24 cellular contexts compared by ENCODE assay signal in genomic region chr1:100342391-100342790, GRCh38. TPM values are rescaled to one million over a fixed set of nuclear protein-coding genes. Genes with fewer than 3 reads are reported as not detected.
DNase-seq lines count a peak whose midpoint lies in the region; ATAC-seq, FAIRE-seq and TF ChIP-seq lines count a peak whose summit lies in the region.
"Had no signal": no experiment of that assay in that cellular context is flagged by ENCODE, and none has a peak within 500 bp of the region (broad histone marks: within the 10 kb centered on the region; RNA-seq: fewer than 3 reads in every experiment).

No MANE protein-coding gene starts in this region.

- SMC1A ChIA-PET in GM12878 (lab: Charles Lee; ENCODE audit: uncharacterized antibody, unreplicated experiment), result no interaction called here

- H3K4ac ChIP-seq in H1 (replicated peaks; ENCODE audit: insufficient read length, low read depth, low read length), result no peak overlapping the region

- H3K4me3 ChIP-seq in GM12878, result no peak overlapping the region
- no peak overlapping the region for H3K4me3 ChIP-seq in H1 (ENCODE audit: extremely low read depth in 1 of 4, insufficient read depth in 2 of 4, low read depth in 3 of 4, low read length in 4 of 4)
- H3K4me3 ChIP-seq in HepG2 (replicated peaks in 1 of 3; ENCODE audit: insufficient read depth in 1 of 3, low read depth in 2 of 3, low read length in 3 of 3), result no peak overlapping the region
- H3K4me3 ChIP-seq: A549; BLaER1 treated with 17β-estradiol and CSF1 and Interleukin-3, amounts not matched to agents 10 nM and 100 nM; GM23248 had no signal

- TF ChIP-seq RAD21 in GM12878 (IDR thresholded peaks at IDR 0.05; ENCODE audit: insufficient read depth, low read depth, low read length) (no peak), H1 (IDR thresholded peaks at IDR 0.05 in 1 of 2, conservative IDR thresholded peaks at IDR 0.05 in 1 of 2; ENCODE audit: low read depth in 2 of 2, low read length in 2 of 2) (no peak), HepG2 (CRISPR knock-in tag; IDR thresholded peaks at IDR 0.05) (no peak)

- in situ Hi-C loops in GM12878 (cut with MboI) (no loop called here), HepG2 (cut with HindIII; ENCODE audit: extremely low pct_ligation_motif_present, low pct_unique_long_range_greater_than_20kb) (no loop called here)

- no peak for TF ChIP-seq CTCF in GM12878 (IDR thresholded peaks at IDR 0.05 in 2 of 3, conservative IDR thresholded peaks at IDR 0.05 in 1 of 3; ENCODE audit: control insufficient read depth in 2 of 3, extremely low read depth in 1 of 3, insufficient read depth in 1 of 3, low read depth in 3 of 3, low read length in 3 of 3)
- TF ChIP-seq CTCF in H1 (IDR thresholded peaks at IDR 0.05; ENCODE audit: control extremely low read depth in 1 of 3, insufficient read depth in 1 of 3, low read depth in 1 of 3, low read length in 3 of 3), result no peak
- no peak for TF ChIP-seq CTCF in HepG2 (CRISPR knock-in tag; IDR thresholded peaks at IDR 0.05)

- no peaks in the 10 kb centered on the region for H3K23me2 ChIP-seq in H1 (ENCODE audit: low read depth, low read length)

- no peak overlapping the region for H3K14ac ChIP-seq in H1 (ENCODE audit: insufficient read length)

- TF ChIP-seq EP300 in GM12878 (IDR thresholded peaks at IDR 0.05; ENCODE audit: borderline replicate concordance in 1 of 2, control insufficient read depth in 1 of 2, low read depth in 2 of 2, low read length in 2 of 2), result no peak
- TF ChIP-seq EP300 in H1 (IDR thresholded peaks at IDR 0.05; ENCODE audit: borderline replicate concordance in 1 of 2, low read depth in 2 of 2, low read length in 2 of 2), result no peak
- TF ChIP-seq EP300 in HepG2 (IDR thresholded peaks at IDR 0.05; ENCODE audit: low read depth in 2 of 2, low read length in 2 of 2), result no peak
- no peak for TF ChIP-seq EP300 in HepG2 (CRISPR knock-in tag; IDR thresholded peaks at IDR 0.05; ENCODE audit: borderline replicate concordance)

- 88% methylated on average over 2 of the region's 2 CpGs for WGBS in GM12878 (ENCODE audit: insufficient coverage, insufficient replicate concordance, low lambda C conversion rate, missing lambda C conversion rate)
- WGBS in H1 (ENCODE audit: extremely low coverage in 1 of 2, insufficient coverage in 1 of 2, insufficient read length in 1 of 2, insufficient replicate concordance in 2 of 2, low coverage in 1 of 2, low lambda C conversion rate in 2 of 2, missing lambda C conversion rate in 1 of 2), 2 experiments, result 98% methylated on average over 2 of the region's 2 CpGs; no CpG with 5 or more reads in 1 of the 2 experiments
- WGBS in HepG2 (ENCODE audit: low lambda C conversion rate), result 36% methylated on average over 2 of the region's 2 CpGs

- TF ChIP-seq POLR2A in GM12878 (IDR thresholded peaks at IDR 0.05; ENCODE audit: low read depth, low read length) (no peak), H1 (IDR thresholded peaks at IDR 0.05; ENCODE audit: control extremely low read depth in 1 of 2, low read depth in 2 of 2, low read length in 2 of 2) (no peak), HepG2 (IDR thresholded peaks at IDR 0.05; ENCODE audit: insufficient read depth in 1 of 2, low read depth in 2 of 2, low read length in 2 of 2) (no peak)

- no peaks in the 10 kb centered on the region for H3K79me1 ChIP-seq in H1 (ENCODE audit: low read depth, low read length)

- ATAC-seq in GM12878 (no peak), HepG2 (peak; percentile 35; the same call in 1 of the 3 replicates), GM21360 (IDR thresholded peaks at IDR 0.05; ENCODE audit: unreplicated experiment) (no peak)
- ATAC-seq: A549, HCT116 had no signal

- no peak overlapping the region for H4K5ac ChIP-seq in H1 (ENCODE audit: insufficient read length, low read depth, low read length)

- FAIRE-seq in GM12878 (lab: Jason Lieb, UNC) (peak; percentile 7), H1 (lab: Jason Lieb, UNC) (no peak), HepG2 (lab: Jason Lieb, UNC) (no peak)
- FAIRE-seq: A549, D721Med, GM12891, GM18507 had no signal

- H3K23ac ChIP-seq in H1 (ENCODE audit: insufficient read length), result no peak overlapping the region

- BruUV-seq in GM12878 (replicated peaks; lab: Mats Ljungman, UMichigan) (no TSS peak), HepG2 (replicated peaks; lab: Mats Ljungman, UMichigan) (no TSS peak)

- H2BK15ac ChIP-seq in H1 (ENCODE audit: low read length), result no peak overlapping the region

- H3K9ac ChIP-seq in GM12878 (ENCODE audit: control insufficient read depth, insufficient read depth, low read length) (no peak overlapping the region), H1 (replicated peaks in 1 of 4; ENCODE audit: extremely low read depth in 1 of 4, low read depth in 3 of 4, low read length in 3 of 4) (no peak overlapping the region), HepG2 (ENCODE audit: insufficient read depth, low read depth, low read length) (no peak overlapping the region)
- H3K9ac ChIP-seq: BLaER1 treated with 17β-estradiol and CSF1 and Interleukin-3, amounts not matched to agents 10 nM and 100 nM; GM23248 had no signal

- DNase-seq in GM12878 (ENCODE audit: low read depth, low spot score) (no peak), H1 (ENCODE audit: low read depth in 1 of 2, low spot score in 2 of 2) (no peak), HepG2 (ENCODE audit: low spot score) (no peak), NCI-H128 (lab: John Stamatoyannopoulos, UW; ENCODE audit: unreplicated experiment) (no peak), KG1 (lab: John Stamatoyannopoulos, UW) (no peak)
- DNase-seq: 8988T; ACHN; AML-193; BE2C; CD4-positive, alpha-beta T cell; CD8-positive, alpha-beta memory T cell; DMS 273 treated with DMSO at 0.1 percent for 48 hours; DMS79; EL; GDM1; GM23248; H9 had no signal

- no peak overlapping the region for H4K8ac ChIP-seq in H1 (ENCODE audit: extremely low read depth, insufficient read depth, low read length)

- intact Hi-C loops in GM12878 (cut with micrococcal nuclease; ENCODE audit: unreplicated experiment) (no loop called here), HepG2 (cut with micrococcal nuclease; ENCODE audit: unreplicated experiment) (no loop called here)

- CTCF ChIA-PET in GM12878 (lab: Yijun Ruan, JAX), result interaction anchor here (0.7 kb wide), 1 partner anchor 16 kb away, joined by 3 read pairs; no protein-coding TSS in a partner anchor
- CTCF ChIA-PET in H1 (lab: Charles Lee; ENCODE audit: partially characterized antibody), result interaction anchor here (1.1 kb wide), 1 partner anchor 15 kb away, joined by 3 read pairs; no protein-coding TSS in a partner anchor
- CTCF ChIA-PET in HepG2 (lab: Yijun Ruan, JAX; ENCODE audit: low intra/inter-chr PET ratio, low total read pairs), result no interaction called here

- no peak overlapping the region for H3K18ac ChIP-seq in H1 (ENCODE audit: extremely low read depth, low read length)

- H2BK20ac ChIP-seq in H1 (ENCODE audit: low read length), result no peak overlapping the region

- peak overlapping the region; percentile 6 for H3K56ac ChIP-seq in H1 (replicated peaks; ENCODE audit: insufficient read length, low read depth, low read length)

- H4K20me1 ChIP-seq in GM12878 (ENCODE audit: control insufficient read depth, insufficient read depth) (no peaks in the 10 kb centered on the region), H1 (replicated peaks in 1 of 2; ENCODE audit: control insufficient read depth in 1 of 2, insufficient read depth in 2 of 2, low read length in 2 of 2) (no peaks in the 10 kb centered on the region), HepG2 (ENCODE audit: insufficient read depth, low read length) (no peaks in the 10 kb centered on the region)
- H4K20me1 ChIP-seq: BLaER1 treated with 17β-estradiol and CSF1 and Interleukin-3, amounts not matched to agents 10 nM and 100 nM had no signal

- H3K9me3 ChIP-seq in GM12878 (replicated peaks; ENCODE audit: control insufficient read depth, insufficient read depth, low read length) (no peaks in the 10 kb centered on the region), H1 (ENCODE audit: insufficient read depth in 2 of 2, low read depth in 1 of 2, low read length in 1 of 2) (no peaks in the 10 kb centered on the region), HepG2 (ENCODE audit: low read length) (no peaks in the 10 kb centered on the region)
- H3K9me3 ChIP-seq: A549; BLaER1 treated with 17β-estradiol and CSF1 and Interleukin-3, amounts not matched to agents 10 nM and 100 nM had no signal

- no peak overlapping the region for H2BK5ac ChIP-seq in H1 (ENCODE audit: low read depth, low read length)

- H3K4me1 ChIP-seq in GM12878 (ENCODE audit: control insufficient read depth, insufficient read depth, low read length) (no peaks in the 10 kb centered on the region), H1 (replicated peaks in 1 of 4; ENCODE audit: control insufficient read depth in 3 of 4, insufficient read depth in 4 of 4, low read length in 3 of 4) (peaks cover 0 to 4% (median 0%) of the 10 kb centered on the region in 4 experiments; a peak in 1 of 7 replicates), HepG2 (ENCODE audit: insufficient read depth, low read length) (peaks cover 20% of the 10 kb centered on the region)
- H3K4me1 ChIP-seq: A549 had no signal

- H2BK12ac ChIP-seq in H1 (ENCODE audit: low read depth, low read length), result no peak overlapping the region

- POLR2A ChIA-PET in GM12878 (lab: Charles Lee), result no interaction called here
- POLR2A ChIA-PET in H1 (lab: Charles Lee; ENCODE audit: partially characterized antibody), result interaction anchor here (1.9 kb wide), 1 partner anchor 9 kb away, joined by 10 read pairs; the partner anchor contains the start of gene CDC14A
- POLR2A ChIA-PET in HepG2 (lab: Yijun Ruan, JAX), result interaction anchor here (1.1 kb wide), 1 partner anchor 9 kb away, joined by 4 read pairs; no protein-coding TSS in a partner anchor

- no peak overlapping the region for H2BK120ac ChIP-seq in H1 (replicated peaks; ENCODE audit: low read depth, low read length)

- no peak overlapping the region for H3K27ac ChIP-seq in GM12878 (ENCODE audit: control insufficient read depth, insufficient read depth)
- H3K27ac ChIP-seq in H1 (ENCODE audit: low read depth, low read length), result no peak overlapping the region
- H3K27ac ChIP-seq in HepG2 (ENCODE audit: extremely low read length, insufficient read depth, low read length), result no peak overlapping the region
- H3K27ac ChIP-seq: A549; BLaER1 treated with 17β-estradiol and CSF1 and Interleukin-3, amounts not matched to agents 10 nM and 100 nM; GM23248 had no signal

- H3K36me3 ChIP-seq in GM12878 (ENCODE audit: control insufficient read depth in 2 of 2, insufficient read depth in 2 of 2, low read length in 1 of 2), result no peaks in the 10 kb centered on the region
- H3K36me3 ChIP-seq in H1 (ENCODE audit: control insufficient read depth in 2 of 4, insufficient read depth in 4 of 4, low read length in 3 of 4), result no peaks in the 10 kb centered on the region; a peak in 1 of 8 replicates
- H3K36me3 ChIP-seq in HepG2 (replicated peaks in 1 of 2; ENCODE audit: control insufficient read depth in 1 of 2, insufficient read depth in 2 of 2, low read length in 2 of 2), result no peaks in the 10 kb centered on the region
- H3K36me3 ChIP-seq: BE2C; BLaER1 treated with 17β-estradiol and CSF1 and Interleukin-3, amounts not matched to agents 10 nM and 100 nM had no signal

- H2AK5ac ChIP-seq in H1 (ENCODE audit: low read depth, low read length), result no peak overlapping the region

- no peak overlapping the region for H4K91ac ChIP-seq in H1 (replicated peaks; ENCODE audit: insufficient read length, low read length)

- RAD21 ChIA-PET in GM12878 (lab: Charles Lee; ENCODE audit: unreplicated experiment), result no interaction called here

- H3K4me2 ChIP-seq in GM12878 (ENCODE audit: control insufficient read depth, insufficient read depth) (no peak overlapping the region), H1 (ENCODE audit: insufficient read depth in 1 of 2, low read depth in 2 of 2, low read length in 2 of 2) (no peak overlapping the region), HepG2 (ENCODE audit: low read depth, low read length) (no peak overlapping the region)
- H3K4me2 ChIP-seq: A549; BLaER1 treated with 17β-estradiol and CSF1 and Interleukin-3, amounts not matched to agents 10 nM and 100 nM had no signal

- H3K79me2 ChIP-seq in GM12878 (ENCODE audit: control insufficient read depth, insufficient read depth, low read length) (no peaks in the 10 kb centered on the region), H1 (ENCODE audit: control insufficient read depth in 1 of 2, insufficient read depth in 2 of 2, low read length in 2 of 2) (no peaks in the 10 kb centered on the region), HepG2 (ENCODE audit: insufficient read depth, low read length) (no peaks in the 10 kb centered on the region)

- H2AFZ ChIP-seq in GM12878 (ENCODE audit: control insufficient read depth, low read depth, low read length) (no peak overlapping the region), H1 (ENCODE audit: low read length) (no peak overlapping the region), HepG2 (ENCODE audit: low read length) (no peak overlapping the region)
- H2AFZ ChIP-seq: GM23248 had no signal

- H3K27me3 ChIP-seq in GM12878 (replicated peaks in 1 of 2; ENCODE audit: control insufficient read depth in 2 of 2, insufficient read depth in 2 of 2, low read length in 1 of 2) (no peaks in the 10 kb centered on the region), H1 (replicated peaks in 1 of 4; ENCODE audit: control insufficient read depth in 3 of 4, extremely low read depth in 1 of 4, insufficient read depth in 3 of 4, low read length in 3 of 4) (no peaks in the 10 kb centered on the region), HepG2 (ENCODE audit: control insufficient read depth in 1 of 2, insufficient read depth in 2 of 2, low read length in 2 of 2) (no peaks in the 10 kb centered on the region)
- H3K27me3 ChIP-seq: BE2C; BLaER1 treated with 17β-estradiol and CSF1 and Interleukin-3, amounts not matched to agents 10 nM and 100 nM had no signal

RNA-seq across cellular contexts. Expression of gene CDC14A, which starts 9.9 kb away (rescaled TPM):
- total RNA-seq in GM12878 (2013; cell fraction: nucleolus; rRNA removed), result 61.9 and 72.4 TPM in 2 replicates
- total RNA-seq in GM12878 (2014; rRNA removed), result 5.2 and 6.9 TPM in 2 replicates
- 5.9 and 7.0 TPM in 2 replicates for total RNA-seq in GM12878 (2014; rRNA removed; fragmentation: Illumina TruSeq; extraction: Trizol)
- total RNA-seq in GM12878 (2021), result 6.8 and 7.8 TPM in 2 replicates
- polyA plus RNA-seq in GM12878 (2011; ENCODE audit: low read depth), result 1.3 TPM
- 7.1 and 9.1 TPM in 2 replicates for polyA plus RNA-seq in GM12878 (2011; rRNA removed)
- polyA plus RNA-seq in GM12878 (2011; cell fraction: cytosol; rRNA removed), result 3.3 and 3.7 TPM in 2 replicates
- 10.7 and 12.9 TPM in 2 replicates for polyA plus RNA-seq in GM12878 (2011; cell fraction: nucleus; rRNA removed)
- 1.8 and 1.9 TPM in 2 replicates for polyA plus RNA-seq in GM12878 (2012)
- polyA plus RNA-seq in GM12878 (2014; fragmentation: Illumina TruSeq; extraction: Trizol), result 5.8 and 6.5 TPM in 2 replicates
- polyA plus RNA-seq in GM12878 (2014; fragmentation: Nextera tagmentation; extraction: Ambion mirVana), result 1 to 10 TPM; 1.5 to 1.9 TPM
- polyA plus RNA-seq in GM12878 (2014; rRNA removed), result 3.5 and 3.9 TPM in 2 replicates
- 1 to 10 TPM; 4.7 to 6.3 TPM for polyA plus RNA-seq in GM12878 (2016; fragmentation: Nextera tagmentation; extraction: Ambion mirVana)
- polyA minus RNA-seq in GM12878 (2011; rRNA and poly(A)+ RNA removed), result 16.2 TPM in 2 replicates
- 2.9 and 4.2 TPM in 2 replicates for polyA minus RNA-seq in GM12878 (2011; cell fraction: cytosol; rRNA and poly(A)+ RNA removed)
- polyA minus RNA-seq in GM12878 (2011; cell fraction: nucleus; rRNA and poly(A)+ RNA removed), result 24.3 and 39.7 TPM in 2 replicates
- 8.9 TPM in 2 replicates for total RNA-seq in H1 (2021; fragmentation: NEBNext Ultra II Directional; extraction: Animal tissue kit (Norgen Biotek cat#: 25700))
- polyA plus RNA-seq in H1 (2011; rRNA removed), result 2.6 and 3.2 TPM in 2 replicates
- polyA plus RNA-seq in H1 (2011; cell fraction: cytosol; rRNA removed), result 4.6 TPM
- 7.2 TPM for polyA plus RNA-seq in H1 (2011; cell fraction: nucleus; rRNA removed)
- 3.6 to 5.4 TPM (median 4.7 TPM) in 4 replicates for polyA plus RNA-seq in H1 (2012, experiment 1 of 2)
- 0.51 TPM for polyA plus RNA-seq in H1 (2012, experiment 2 of 2)
- 5.2 TPM for polyA plus RNA-seq in H1 (2013, experiment 1 of 2)
- 5.2 TPM for polyA plus RNA-seq in H1 (2013, experiment 2 of 2)
- 14.5 and 17.1 TPM in 2 replicates for polyA minus RNA-seq in H1 (2011; rRNA and poly(A)+ RNA removed)
- polyA minus RNA-seq in H1 (2011; cell fraction: cytosol; rRNA and poly(A)+ RNA removed), result 7.2 TPM
- 53.1 TPM for polyA minus RNA-seq in H1 (2011; cell fraction: nucleus; rRNA and poly(A)+ RNA removed)
- 3.3 and 4.9 TPM in 2 replicates for total RNA-seq in HepG2 (2016; rRNA removed; fragmentation: Illumina TruSeq; extraction: Trizol)
- total RNA-seq in HepG2 (2016; cell fraction: cytosol; rRNA removed; fragmentation: Illumina TruSeq; extraction: Trizol; ENCODE audit: low read depth), result 1.9 and 2.0 TPM in 2 replicates
- 2.9 and 4.9 TPM in 2 replicates for total RNA-seq in HepG2 (2016; cell fraction: insoluble cytoplasmic fraction; rRNA removed; fragmentation: Illumina TruSeq; extraction: Trizol)
- 1.7 and 2.1 TPM in 2 replicates for total RNA-seq in HepG2 (2016; cell fraction: membrane; rRNA removed; fragmentation: Illumina TruSeq; extraction: Trizol)
- 11.3 and 12.9 TPM in 2 replicates for total RNA-seq in HepG2 (2016; cell fraction: nucleus; rRNA removed; fragmentation: Illumina TruSeq; extraction: Trizol)
- polyA plus RNA-seq in HepG2 (2011; rRNA removed), result 2.4 and 2.8 TPM in 2 replicates
- polyA plus RNA-seq in HepG2 (2011; cell fraction: cytosol; rRNA removed), result 1.4 and 1.9 TPM in 2 replicates
- polyA plus RNA-seq in HepG2 (2011; cell fraction: nucleus; rRNA removed), result 3.7 TPM in 2 replicates
- 1.8 and 2.5 TPM in 2 replicates for polyA plus RNA-seq in HepG2 (2012)
- polyA plus RNA-seq in HepG2 (2016; cell fraction: cytosol; fragmentation: Illumina TruSeq; extraction: Trizol; ENCODE audit: low read depth), result 0.10 and 0.17 TPM in 2 replicates
- polyA plus RNA-seq in HepG2 (2016; cell fraction: insoluble cytoplasmic fraction; fragmentation: Illumina TruSeq; extraction: Trizol; ENCODE audit: low read depth), result 2.7 and 3.1 TPM in 2 replicates
- polyA plus RNA-seq in HepG2 (2016; cell fraction: membrane; fragmentation: Illumina TruSeq; extraction: Trizol; ENCODE audit: low read depth), result 0.52 and 0.74 TPM in 2 replicates
- 4.3 and 5.8 TPM in 2 replicates for polyA plus RNA-seq in HepG2 (2016; cell fraction: nucleus; fragmentation: Illumina TruSeq; extraction: Trizol; ENCODE audit: insufficient read depth, low read depth)
- polyA minus RNA-seq in HepG2 (2011; rRNA and poly(A)+ RNA removed; ENCODE audit: low replicate concordance), result 1.9 and 2.2 TPM in 2 replicates
- polyA minus RNA-seq in HepG2 (2011; cell fraction: cytosol; rRNA and poly(A)+ RNA removed), result 3.2 and 4.2 TPM in 2 replicates
- polyA minus RNA-seq in HepG2 (2011; cell fraction: nucleus; rRNA and poly(A)+ RNA removed), result 27.4 and 27.6 TPM in 2 replicates
